In the genomic region with DNA sequence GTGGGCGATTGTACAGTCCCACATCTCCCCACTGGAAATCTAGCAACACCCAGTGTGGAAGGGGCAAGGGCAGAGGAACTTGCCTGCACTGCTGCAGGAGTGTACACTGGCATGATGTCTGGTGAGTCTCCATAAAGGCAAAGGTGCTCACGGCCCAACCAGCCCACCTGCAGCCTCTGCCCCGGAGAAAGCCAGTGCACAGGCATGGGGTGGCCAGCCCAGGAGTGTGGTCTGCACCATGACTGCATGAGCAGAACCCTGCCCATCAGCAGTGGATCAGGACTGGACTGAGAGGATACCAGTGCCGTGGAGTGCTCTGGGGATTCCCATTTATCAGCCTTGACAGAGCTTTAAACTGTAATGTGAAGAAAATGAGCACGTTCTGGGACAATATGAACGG, we compare ENCODE assay signal across 14 cellular contexts.
"Had no signal": no experiment of that assay in that cellular context is flagged by ENCODE, and none has a peak within 500 bp of the region (broad histone marks: within the 10 kb centered on the region; RNA-seq: fewer than 3 reads in every experiment).

No MANE protein-coding gene starts in this region.

- H3K27me3 ChIP-seq: hepatocyte, ovary, right lobe of liver had no signal

- ATAC-seq: effector memory CD8-positive, alpha-beta T cell; right lobe of liver; stimulated activated memory B cell treated with anti-CD40 and anti-IgM and Interleukin-4, amounts not matched to agents 10 μg/mL and 1 μg/mL and 100 μg/mL, for 72 hours had no signal

- H3K36me3 ChIP-seq: ovary, right lobe of liver, tibial artery, WERI-Rb-1 had no signal

- H3K4me1 ChIP-seq: right lobe of liver, tibial artery had no signal

- H3K27ac ChIP-seq: hepatocyte, ovary, right lobe of liver, tibial artery, WERI-Rb-1 had no signal

- H3K4me3 ChIP-seq: hepatocyte, ovary, right lobe of liver, tibial artery had no signal

- H3K9me3 ChIP-seq: ovary, right lobe of liver had no signal

- DNase-seq: activated CD4-positive, alpha-beta T cell treated with anti-CD3 and anti-CD28 coated beads for 1 hour; activated naive CD4-positive, alpha-beta T cell; activated naive CD8-positive, alpha-beta T cell treated with anti-CD3 and anti-CD28 coated beads for 36 hours; amniotic stem cell; dermis blood vessel endothelial cell; effector memory CD8-positive, alpha-beta T cell; ovary; right lobe of liver; small intestine; stimulated activated CD4-positive, alpha-beta T cell treated with anti-CD3 and anti-CD28 coated beads, Interleukin-4, amount 100 ng/mL, for 24 hours; WERI-Rb-1 had no signal
